8 cellular contexts compared by ENCODE assay signal in genomic region chr3:141485578-141486415, GRCh38. TPM values are rescaled to one million over a fixed set of nuclear protein-coding genes. Genes with fewer than 3 reads are reported as not detected.
DNase-seq lines count a peak whose midpoint lies in the region; TF ChIP-seq lines count a peak whose summit lies in the region.

No MANE protein-coding gene starts in this region.

- H3K36me3 Mint-ChIP-seq in brain = no peaks in the 10 kb centered on the region

- peaks cover 39% of the 10 kb centered on the region for H3K4me1 Mint-ChIP-seq in brain

- H3K27me3 Mint-ChIP-seq in brain = peaks cover 7% of the 10 kb centered on the region

- H3K27ac Mint-ChIP-seq in brain = peak overlapping the region; percentile 90 to 95 (median 94)

- no peaks in the 10 kb centered on the region for H3K9me3 Mint-ChIP-seq in brain

- no peak for TF ChIP-seq CTCF in brain (conservative IDR thresholded peaks at IDR 0.05)

- peak overlapping the region; percentile 77 for H3K27ac ChIP-seq in layer of hippocampus (ENCODE audit: low read depth, low read length)
- H3K27ac ChIP-seq in temporal lobe (ENCODE audit: low read depth, low read length) = peak overlapping the region; percentile 76
- no peak overlapping the region for H3K27ac ChIP-seq in caudate nucleus (ENCODE audit: low read depth, low read length)

- peak; percentile 17 for DNase-seq in GF-D8 (lab: John Stamatoyannopoulos, UW)
- DNase-seq in NCI-H226 = peak; percentile 73
- DNase-seq in caudate nucleus (lab: John Stamatoyannopoulos, UW) = no peak
- DNase-seq in RPMI8226 = no peak
- no peak for DNase-seq in inferior parietal cortex (ENCODE audit: extremely low spot score)

- H3K4me3 Mint-ChIP-seq in brain = peak overlapping the region; percentile 83 to 94 (median 88)

- no peaks in the 10 kb centered on the region for H3K27me3 ChIP-seq in layer of hippocampus (ENCODE audit: control insufficient read depth, insufficient read depth, low read length)

RNA-seq across cellular contexts. Expression of gene RASA2, which starts 1.0 kb away (rescaled TPM):
- 1.2 TPM for polyA plus RNA-seq in brain (ENCODE audit: insufficient read depth, low read depth, low replicate concordance)
- total RNA-seq in temporal lobe = 25.6 TPM

Comparison
In these comparisons a context has a peak if more than half of its experiments do, and no peak if none do; other contexts are left out.
1. DNase-seq: peak in GF-D8 (single experiment) and NCI-H226 (single experiment); none in caudate nucleus (0 of 61), RPMI8226 (single experiment) and inferior parietal cortex (single experiment).